ENCODE assay signal across 8 cellular contexts in genomic region chr7:153847828-153848227, GRCh38.
"Had no signal": no experiment of that assay in that cellular context is flagged by ENCODE, and none has a peak within 500 bp of the region (broad histone marks: within the 10 kb centered on the region; RNA-seq: fewer than 3 reads in every experiment).

No MANE protein-coding gene starts in this region.

- ATAC-seq: HCT116, HepG2 had no signal

- H2AFZ ChIP-seq: GM23248 had no signal

- H3K27ac ChIP-seq: GM23248, HL-60 had no signal

- H3K36me3 ChIP-seq: HAP-1 had no signal

- H3K9me3 ChIP-seq: HAP-1 had no signal

- DNase-seq: GM23248, GOT3, H7, KBM-7 had no signal

- H3K9ac ChIP-seq: GM23248 had no signal

- H3K4me3 ChIP-seq: GM23248, HAP-1 had no signal

- H3K4me1 ChIP-seq: HAP-1 had no signal
